Comparison of ENCODE assay signal across 8 cellular contexts in genomic region chr3:196502775-196503181, GRCh38.
DNase-seq lines count a peak whose midpoint lies in the region; ATAC-seq and TF ChIP-seq lines count a peak whose summit lies in the region.

No MANE protein-coding gene starts in this region.

- peaks cover 7% of the 10 kb centered on the region for H3K4me1 ChIP-seq in rectal smooth muscle tissue (ENCODE audit: control insufficient read depth, insufficient read depth, low read length)

- in situ Hi-C loops in astrocyte of the cerebellum (cut with HindIII; ENCODE audit: low sequenced_read_pairs), result no loop called here

- H3K27me3 ChIP-seq in rectal smooth muscle tissue (ENCODE audit: control insufficient read depth, insufficient read depth, low read length), result peaks cover under 1% of the 10 kb centered on the region

- H3K36me3 ChIP-seq in rectal smooth muscle tissue (ENCODE audit: control insufficient read depth, insufficient read depth, low read length), result no peaks in the 10 kb centered on the region

- peak overlapping the region; percentile 98 for H3K27ac Mint-ChIP-seq in T-helper 2 cell treated with Interferon-gamma antibody and Interleukin-4, amounts not matched to agents 5 μg/mL and 100 μg/mL, for 36 hours

- H3K4me1 Mint-ChIP-seq in T-helper 2 cell treated with Interferon-gamma antibody and Interleukin-4, amounts not matched to agents 5 μg/mL and 100 μg/mL, for 36 hours (ENCODE audit: low read depth), result peaks cover 27% of the 10 kb centered on the region

- peak overlapping the region; percentile 87 for H3K27ac ChIP-seq in rectal smooth muscle tissue (ENCODE audit: low read depth, low read length)

- peak in 10 of 14 donors; percentile 18 to 66 (median 53) for DNase-seq in C1 segment of cervical spinal cord (lab: John Stamatoyannopoulos, UW)
- peak; percentile 76 for DNase-seq in T-helper 2 cell treated with Interferon-gamma antibody and Interleukin-4, amounts not matched to agents 5 μg/mL and 100 μg/mL, for 36 hours (ENCODE audit: low spot score)
- DNase-seq in astrocyte of the cerebellum (ENCODE audit: low read depth), result peak; percentile 88
- peak; percentile 83 for DNase-seq in hepatic stellate cell (ENCODE audit: low spot score)

- H3K27me3 Mint-ChIP-seq in T-helper 2 cell treated with Interferon-gamma antibody and Interleukin-4, amounts not matched to agents 5 μg/mL and 100 μg/mL, for 36 hours (ENCODE audit: low read depth), result no peaks in the 10 kb centered on the region

- H3K9me3 Mint-ChIP-seq in T-helper 2 cell treated with Interferon-gamma antibody and Interleukin-4, amounts not matched to agents 5 μg/mL and 100 μg/mL, for 36 hours, result peaks cover 20% of the 10 kb centered on the region

- H3K4me3 ChIP-seq in astrocyte of the cerebellum (ENCODE audit: low read depth, low read length) (peak overlapping the region; percentile 84), rectal smooth muscle tissue (ENCODE audit: low read length) (peak overlapping the region; percentile 87)

- TF ChIP-seq EP300 in Ishikawa (IDR thresholded peaks at IDR 0.05; ENCODE audit: borderline replicate concordance), result no peak

- H3K4me3 Mint-ChIP-seq in T-helper 2 cell treated with Interferon-gamma antibody and Interleukin-4, amounts not matched to agents 5 μg/mL and 100 μg/mL, for 36 hours, result peak overlapping the region; percentile 98

- TF ChIP-seq CTCF in astrocyte of the cerebellum (IDR thresholded peaks at IDR 0.05; ENCODE audit: low read depth, low read length, missing control alignments), result no peak

- no peak for TF ChIP-seq RAD21 in Ishikawa (IDR thresholded peaks at IDR 0.05; ENCODE audit: low read depth)

- peak overlapping the region; percentile 89 for H3K9ac ChIP-seq in rectal smooth muscle tissue (ENCODE audit: low read length)

- ATAC-seq in GM19467 (IDR thresholded peaks at IDR 0.05; ENCODE audit: unreplicated experiment) (peak; percentile 7), GM18858 (IDR thresholded peaks at IDR 0.05; ENCODE audit: unreplicated experiment) (no peak)

- peaks cover 54% of the 10 kb centered on the region for H3K36me3 Mint-ChIP-seq in T-helper 2 cell treated with Interferon-gamma antibody and Interleukin-4, amounts not matched to agents 5 μg/mL and 100 μg/mL, for 36 hours (ENCODE audit: low read depth)

TF ChIP-seq in Ishikawa, 13 proteins besides CTCF, POLR2A, EP300 and RAD21:
- TF ChIP-seq USF1 (IDR thresholded peaks at IDR 0.05) (no peak), MAX (IDR thresholded peaks at IDR 0.05) (peak; percentile 77), TCF12 (IDR thresholded peaks at IDR 0.05; ENCODE audit: low read depth) (peak; percentile 45; the same call in 1 of the 2 replicates), CEBPB (IDR thresholded peaks at IDR 0.05) (no peak), NFIC (IDR thresholded peaks at IDR 0.05) (peak; percentile 51), YY1 (IDR thresholded peaks at IDR 0.05; ENCODE audit: low read depth) (0 out of 2 replicates have a peak, but pooled peaks have one; percentile 11)
